24 cellular contexts compared by ENCODE assay signal in genomic region chr2:39218401-39218800, GRCh38. TPM values are rescaled to one million over a fixed set of nuclear protein-coding genes. Genes with fewer than 3 reads are reported as not detected.
A peak's percentile ranks its signal among the peaks of the same experiment; 100 is the strongest.
DNase-seq lines count a peak whose midpoint lies in the region; ATAC-seq, FAIRE-seq and TF ChIP-seq lines count a peak whose summit lies in the region.
"Had no signal": no experiment of that assay in that cellular context is flagged by ENCODE, and none has a peak within 500 bp of the region (broad histone marks: within the 10 kb centered on the region; RNA-seq: fewer than 3 reads in every experiment).

No MANE protein-coding gene starts in this region.

- H3K36me3 Mint-ChIP-seq in activated naive CD4-positive, alpha-beta T cell treated with anti-CD3 and anti-CD28 coated beads for 36 hours (ENCODE audit: low read depth): no peaks in the 10 kb centered on the region
- peaks cover 3% of the 10 kb centered on the region for H3K36me3 Mint-ChIP-seq in activated CD8-positive, alpha-beta T cell treated with anti-CD3 and anti-CD28 coated beads for 36 hours (ENCODE audit: low read depth)

- H3K27ac Mint-ChIP-seq in activated naive CD4-positive, alpha-beta T cell treated with anti-CD3 and anti-CD28 coated beads for 36 hours: peak overlapping the region; percentile 5
- H3K27ac Mint-ChIP-seq in activated CD8-positive, alpha-beta T cell treated with anti-CD3 and anti-CD28 coated beads for 36 hours: peak overlapping the region; percentile 94
- H3K27ac Mint-ChIP-seq: nephron had no signal

- H3K4me2 ChIP-seq in K562 (ENCODE audit: insufficient read depth, low read length) (no peak overlapping the region), osteoblast (ENCODE audit: insufficient read depth, low read length) (no peak overlapping the region)
- H3K4me2 ChIP-seq: smooth muscle cell had no signal

- intact Hi-C loops in activated naive CD4-positive, alpha-beta T cell treated with anti-CD3 and anti-CD28 coated beads for 36 hours (cut with micrococcal nuclease): loop anchor here (5.0 kb wide), 1 partner anchor 466 kb away; the partner anchor contains the start of gene SRSF7
- intact Hi-C loops in activated CD8-positive, alpha-beta T cell treated with anti-CD3 and anti-CD28 coated beads for 36 hours (cut with micrococcal nuclease): no loop called here
- intact Hi-C loops in K562 (cut with micrococcal nuclease) (no loop called here), upper lobe of right lung (cut with DNase I) (no loop called here)

- peak overlapping the region; percentile 26; the same call in 1 of the 2 replicates for H2AFZ ChIP-seq in K562 (ENCODE audit: low read depth, low read length)
- no peak overlapping the region for H2AFZ ChIP-seq in osteoblast (ENCODE audit: low read length)

- H3K9ac ChIP-seq in K562 (ENCODE audit: insufficient read depth in 1 of 2, low read depth in 2 of 2, low read length in 2 of 2): no peak overlapping the region
- H3K9ac ChIP-seq: BLaER1 treated with 17β-estradiol and CSF1 and Interleukin-3, amounts not matched to agents 10 nM and 100 nM had no signal

- H3K4me1 ChIP-seq in K562 (replicated peaks in 1 of 2; ENCODE audit: control insufficient read depth in 2 of 2, insufficient read depth in 2 of 2, low read length in 2 of 2): peaks cover 0 to 18% of the 10 kb centered on the region in 2 experiments; a peak in 4 of 5 replicates
- no peaks in the 10 kb centered on the region for H3K4me1 ChIP-seq in osteoblast (ENCODE audit: insufficient read depth, low read length)
- H3K4me1 ChIP-seq in upper lobe of right lung: no peaks in the 10 kb centered on the region
- H3K4me1 ChIP-seq: HAP-1 had no signal

- FAIRE-seq in K562 (lab: Jason Lieb, UNC): no peak
- FAIRE-seq: kidney had no signal

- H3K9me3 ChIP-seq in K562 (replicated peaks; ENCODE audit: control insufficient read depth, insufficient read depth, low read depth, low read length) (no peaks in the 10 kb centered on the region), osteoblast (ENCODE audit: low read depth, low read length) (no peaks in the 10 kb centered on the region), upper lobe of right lung (no peaks in the 10 kb centered on the region)
- H3K9me3 ChIP-seq: BLaER1 treated with 17β-estradiol and CSF1 and Interleukin-3, amounts not matched to agents 10 nM and 100 nM; HAP-1; ovary had no signal

- POLR2A ChIA-PET in activated CD8-positive, alpha-beta T cell treated with anti-CD3 and anti-CD28 coated beads for 36 hours (lab: Charles Lee): interaction anchor here (0.9 to 3.1 kb wide), 6 partner anchors 13 to 467 kb away, joined by 3 to 29 read pairs (median 12); partner anchors contain the start of genes SOS1 and SRSF7
- POLR2A ChIA-PET in K562 (lab: Yijun Ruan, JAX): no interaction called here

- CTCF ChIA-PET in activated naive CD4-positive, alpha-beta T cell treated with anti-CD3 and anti-CD28 coated beads for 36 hours (lab: Charles Lee): interaction anchor here (1.0 to 1.8 kb wide), 3 partner anchors 11 to 271 kb away, joined by 4 to 6 read pairs (median 5); no protein-coding TSS in a partner anchor
- CTCF ChIA-PET in activated CD8-positive, alpha-beta T cell treated with anti-CD3 and anti-CD28 coated beads for 36 hours (lab: Charles Lee): interaction anchor here (1.1 to 4.1 kb wide), 6 partner anchors 9 to 159 kb away, joined by 3 to 23 read pairs (median 16); partner anchors contain the start of gene SOS1
- CTCF ChIA-PET in K562 (lab: Yijun Ruan, JAX; ENCODE audit: low intra/inter-chr PET ratio): no interaction called here

- ATAC-seq in activated CD8-positive, alpha-beta T cell treated with anti-CD3 and anti-CD28 coated beads for 36 hours: no peak
- ATAC-seq in K562 (no peak), upper lobe of right lung (no peak)
- ATAC-seq: Panc1 had no signal

- H3K27me3 ChIP-seq in K562 (ENCODE audit: control insufficient read depth in 2 of 2, insufficient read depth in 2 of 2, low read length in 2 of 2) (no peaks in the 10 kb centered on the region), osteoblast (ENCODE audit: insufficient read depth, low read length) (no peaks in the 10 kb centered on the region), upper lobe of right lung (no peaks in the 10 kb centered on the region)
- H3K27me3 ChIP-seq: BLaER1 treated with 17β-estradiol and CSF1 and Interleukin-3, amounts not matched to agents 10 nM and 100 nM; ovary had no signal

- H3K27me3 Mint-ChIP-seq in activated naive CD4-positive, alpha-beta T cell treated with anti-CD3 and anti-CD28 coated beads for 36 hours (ENCODE audit: low read depth): no peaks in the 10 kb centered on the region
- no peaks in the 10 kb centered on the region for H3K27me3 Mint-ChIP-seq in activated CD8-positive, alpha-beta T cell treated with anti-CD3 and anti-CD28 coated beads for 36 hours

- TF ChIP-seq CTCF in activated CD8-positive, alpha-beta T cell treated with anti-CD3 and anti-CD28 coated beads for 36 hours (IDR thresholded peaks at IDR 0.05): no peak
- TF ChIP-seq CTCF in K562 (IDR thresholded peaks at IDR 0.05 in 2 of 3, conservative IDR thresholded peaks at IDR 0.05 in 1 of 3; ENCODE audit: insufficient read depth in 2 of 3, low read depth in 1 of 3, low read length in 3 of 3) (no peak), osteoblast (IDR thresholded peaks at IDR 0.05; ENCODE audit: extremely low read depth, low read depth, low read length) (no peak), upper lobe of right lung (IDR thresholded peaks at IDR 0.05) (no peak)

- no peaks in the 10 kb centered on the region for H4K20me1 ChIP-seq in K562 (replicated peaks; ENCODE audit: control insufficient read depth, insufficient read depth, low read length)
- no peaks in the 10 kb centered on the region for H4K20me1 ChIP-seq in osteoblast (ENCODE audit: insufficient read depth, low read length)
- H4K20me1 ChIP-seq: BLaER1 treated with 17β-estradiol and CSF1 and Interleukin-3, amounts not matched to agents 10 nM and 100 nM had no signal

- no peak overlapping the region for H3K4me3 Mint-ChIP-seq in activated naive CD4-positive, alpha-beta T cell treated with anti-CD3 and anti-CD28 coated beads for 36 hours
- peak overlapping the region; percentile 22 for H3K4me3 Mint-ChIP-seq in activated CD8-positive, alpha-beta T cell treated with anti-CD3 and anti-CD28 coated beads for 36 hours
- H3K4me3 Mint-ChIP-seq: nephron had no signal

- H3K79me2 ChIP-seq in K562 (ENCODE audit: control insufficient read depth, insufficient read depth, low read length) (no peaks in the 10 kb centered on the region), osteoblast (ENCODE audit: insufficient read depth, low read length) (no peaks in the 10 kb centered on the region)

- in situ Hi-C loops in K562 (cut with MboI): no loop called here

- no peak overlapping the region for H3K27ac ChIP-seq in K562 (ENCODE audit: extremely low read depth, low read depth, low read length)
- H3K27ac ChIP-seq in osteoblast (ENCODE audit: low read depth, low read length): no peak overlapping the region
- no peak overlapping the region for H3K27ac ChIP-seq in upper lobe of right lung
- H3K27ac ChIP-seq: BLaER1 treated with 17β-estradiol and CSF1 and Interleukin-3, amounts not matched to agents 10 nM and 100 nM; ovary had no signal

- no peak for TF ChIP-seq RAD21 in K562 (CRISPR knock-in tag; conservative IDR thresholded peaks at IDR 0.05 in 1 of 2, IDR thresholded peaks at IDR 0.05 in 1 of 2)

- no peak for DNase-seq in activated naive CD4-positive, alpha-beta T cell treated with anti-CD3 and anti-CD28 coated beads for 36 hours
- no peak for DNase-seq in activated naive CD4-positive, alpha-beta T cell treated with anti-CD3 and anti-CD28 coated beads, Interleukin-2, amount 50 U/mL, for 16 hours
- peak; percentile 46 for DNase-seq in activated CD8-positive, alpha-beta T cell treated with anti-CD3 and anti-CD28 coated beads for 36 hours
- DNase-seq in K562 (ENCODE audit: extremely low read depth in 1 of 4, low spot score in 3 of 4) (no peak), osteoblast (ENCODE audit: insufficient read length, low spot score, missing footprints) (no peak), upper lobe of right lung (no peak)
- no peak for DNase-seq in stimulated activated CD4-positive, alpha-beta T cell treated with anti-CD3 and anti-CD28 coated beads, Interleukin-12 subunit alpha, Interleukin-12 subunit beta, amount 100 ng/mL, for 4 hours
- DNase-seq: amniotic stem cell; IMR-90; kidney; midbrain; NCI-H1048; NCI-H1694 treated with DMSO at 0.1 percent for 48 hours; NCI-H526; ovary; retina; SHP77; stimulated activated CD4-positive, alpha-beta T cell treated with anti-CD3 and anti-CD28 coated beads, Interleukin-2, amount 100 ng/mL, for 24 hours; trophoblast cell had no signal

- H3K9me1 ChIP-seq in K562 (ENCODE audit: control insufficient read depth, insufficient read depth, low read length): no peaks in the 10 kb centered on the region

- BruUV-seq in K562 (replicated peaks; lab: Mats Ljungman, UMichigan): no TSS peak

- no peak for TF ChIP-seq POLR2A in K562 (conservative IDR thresholded peaks at IDR 0.05)

- H3K9me3 Mint-ChIP-seq in activated naive CD4-positive, alpha-beta T cell treated with anti-CD3 and anti-CD28 coated beads for 36 hours: no peaks in the 10 kb centered on the region
- no peaks in the 10 kb centered on the region for H3K9me3 Mint-ChIP-seq in activated CD8-positive, alpha-beta T cell treated with anti-CD3 and anti-CD28 coated beads for 36 hours
- H3K9me3 Mint-ChIP-seq: nephron had no signal

- H3K36me3 ChIP-seq in K562 (ENCODE audit: control insufficient read depth, insufficient read depth, low read length) (no peaks in the 10 kb centered on the region), osteoblast (ENCODE audit: insufficient read depth, low read length) (no peaks in the 10 kb centered on the region), upper lobe of right lung (no peaks in the 10 kb centered on the region)
- H3K36me3 ChIP-seq: BLaER1 treated with 17β-estradiol and CSF1 and Interleukin-3, amounts not matched to agents 10 nM and 100 nM; HAP-1; ovary had no signal

- no peak overlapping the region for H3K4me3 ChIP-seq in K562
- no peak overlapping the region for H3K4me3 ChIP-seq in osteoblast (ENCODE audit: insufficient read depth, low read length)
- no peak overlapping the region for H3K4me3 ChIP-seq in upper lobe of right lung
- H3K4me3 ChIP-seq: BLaER1 treated with 17β-estradiol and CSF1 and Interleukin-3, amounts not matched to agents 10 nM and 100 nM; HAP-1; ovary; smooth muscle cell had no signal

- peaks cover 33% of the 10 kb centered on the region for H3K4me1 Mint-ChIP-seq in activated naive CD4-positive, alpha-beta T cell treated with anti-CD3 and anti-CD28 coated beads for 36 hours (ENCODE audit: low read depth)
- H3K4me1 Mint-ChIP-seq in activated CD8-positive, alpha-beta T cell treated with anti-CD3 and anti-CD28 coated beads for 36 hours (ENCODE audit: low read depth): peaks cover 57% of the 10 kb centered on the region
- H3K4me1 Mint-ChIP-seq: nephron had no signal

- no peak for TF ChIP-seq EP300 in K562 (IDR thresholded peaks at IDR 0.05; ENCODE audit: low read length)

- 65% methylated on average over 5 of the region's 5 CpGs for WGBS in K562 (ENCODE audit: insufficient coverage, low coverage, missing lambda C conversion rate)

RNA-seq across cellular contexts. Expression of gene CDKL4, which starts 25.4 kb away (rescaled TPM):
- total RNA-seq in activated naive CD4-positive, alpha-beta T cell treated with anti-CD3 and anti-CD28 coated beads for 36 hours: not detected
- total RNA-seq in activated CD8-positive, alpha-beta T cell treated with anti-CD3 and anti-CD28 coated beads for 36 hours: under 1 TPM in 1 of 2 experiments, not detected in 1; 0.29 TPM
- not detected in 2 replicates for total RNA-seq in K562 (2011; cell fraction: chromatin; rRNA removed; ENCODE audit: low replicate concordance)
- total RNA-seq in K562 (2011; cell fraction: nucleolus; rRNA removed): not detected in 2 replicates
- total RNA-seq in K562 (2011; cell fraction: nucleoplasm; rRNA removed): not detected in 2 replicates
- not detected in 2 replicates for total RNA-seq in K562 (2014; rRNA removed)
- not detected in 2 replicates for total RNA-seq in K562 (2014; rRNA removed; fragmentation: Illumina TruSeq; extraction: Trizol)
- not detected in 2 replicates for total RNA-seq in K562 (2015; rRNA removed; fragmentation: Illumina TruSeq; extraction: Trizol)
- not detected in 2 replicates for total RNA-seq in K562 (2021)
- polyA plus RNA-seq in K562 (2011; rRNA removed): not detected in 2 replicates
- polyA plus RNA-seq in K562 (2011; cell fraction: cytosol; rRNA removed): not detected in 2 replicates
- polyA plus RNA-seq in K562 (2011; cell fraction: nucleus; rRNA removed): not detected in 2 replicates
- not detected in 2 replicates for polyA plus RNA-seq in K562 (2012)
- polyA plus RNA-seq in K562 (2014; fragmentation: Illumina TruSeq; extraction: Trizol): not detected in 2 replicates
- polyA plus RNA-seq in K562 (2014; fragmentation: Nextera tagmentation; extraction: Ambion mirVana): not detected
- polyA plus RNA-seq in K562 (2014; rRNA removed): not detected in 2 replicates
- 0.45 TPM in 1 of 2 replicates, not detected in the other for polyA minus RNA-seq in K562 (2011; rRNA and poly(A)+ RNA removed)
- polyA minus RNA-seq in K562 (2011; cell fraction: cytosol; rRNA and poly(A)+ RNA removed): not detected in 2 replicates
- polyA minus RNA-seq in K562 (2011; cell fraction: nucleus; rRNA and poly(A)+ RNA removed): not detected in 2 replicates
- total RNA-seq in osteoblast: 2.2 and 3.5 TPM in 2 replicates
- total RNA-seq in upper lobe of right lung: 2.1 TPM
- total RNA-seq: IMR-90 had no signal
- polyA plus RNA-seq: IMR-90 had no signal
